Comparison of ENCODE assay signal across 7 cellular contexts in the genomic region with DNA sequence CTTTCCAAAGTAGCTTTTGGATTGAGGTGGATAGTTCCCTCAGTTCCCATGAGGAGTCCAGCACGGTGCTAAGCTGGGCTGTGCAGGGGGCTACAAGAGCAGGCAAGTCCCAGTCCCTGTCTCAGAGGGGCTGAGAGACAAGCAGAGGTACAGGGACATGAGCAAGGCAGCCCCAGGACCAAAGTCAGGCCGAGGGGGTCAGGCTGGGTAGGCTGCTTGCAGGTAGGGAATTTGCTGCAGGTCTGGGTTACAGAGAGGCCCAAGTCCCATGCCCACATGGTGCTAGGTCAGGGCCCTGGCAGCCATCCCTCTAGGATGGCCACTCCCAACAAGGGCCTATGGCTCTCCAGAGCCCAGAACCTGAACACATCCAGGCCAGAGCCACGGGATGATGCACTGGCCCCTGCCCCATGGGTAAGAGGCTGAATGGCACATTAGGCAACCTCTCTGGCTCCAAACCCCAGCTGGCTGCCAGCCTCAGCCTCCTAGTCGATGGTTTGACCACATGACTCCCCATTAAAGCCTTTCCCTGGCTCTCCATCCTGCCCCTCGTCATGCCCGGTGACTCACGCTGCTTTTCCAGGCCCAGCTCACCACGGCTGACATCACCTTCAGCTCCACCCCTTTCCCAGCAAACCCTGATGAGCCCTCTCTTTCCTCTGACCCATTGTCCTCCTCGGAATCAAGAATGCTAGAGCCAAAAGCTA.
DNase-seq lines count a peak whose midpoint lies in the region; ATAC-seq and TF ChIP-seq lines count a peak whose summit lies in the region.

No MANE protein-coding gene starts in this region.

- no peak overlapping the region for H3K4me3 Mint-ChIP-seq in type B pancreatic cell

- H3K36me3 Mint-ChIP-seq in type B pancreatic cell, result no peaks in the 10 kb centered on the region

- ATAC-seq in GM19324 (IDR thresholded peaks at IDR 0.05; ENCODE audit: low FRiP score, unreplicated experiment) (no peak), GM21825 (IDR thresholded peaks at IDR 0.05; ENCODE audit: unreplicated experiment) (no peak), HG02981 (IDR thresholded peaks at IDR 0.05; ENCODE audit: unreplicated experiment) (no peak)

- peak overlapping the region; percentile 83 for H3K27ac Mint-ChIP-seq in type B pancreatic cell

- peaks cover 5% of the 10 kb centered on the region for H3K9me3 Mint-ChIP-seq in type B pancreatic cell

- H3K4me1 Mint-ChIP-seq in type B pancreatic cell (ENCODE audit: unreplicated experiment), result peaks cover 66% of the 10 kb centered on the region

- H3K27me3 Mint-ChIP-seq in type B pancreatic cell, result no peaks in the 10 kb centered on the region

- no peak for TF ChIP-seq CTCF in type B pancreatic cell (conservative IDR thresholded peaks at IDR 0.05)

- DNase-seq in HS-5 (ENCODE audit: low read depth) (peak; percentile 93), brain pericyte (ENCODE audit: low read depth, low spot score) (peak; percentile 78), left kidney (ENCODE audit: low read depth, low spot score) (peak; percentile 73), type B pancreatic cell (ENCODE audit: extremely low spot score, unreplicated experiment) (no peak)
